ENCODE assay signal across 10 cellular contexts in genomic region chr1:12453400-12454343, GRCh38.
DNase-seq lines count a peak whose midpoint lies in the region; ATAC-seq and TF ChIP-seq lines count a peak whose summit lies in the region.
"Had no signal": no experiment of that assay in that cellular context is flagged by ENCODE, and none has a peak within 500 bp of the region (broad histone marks: within the 10 kb centered on the region; RNA-seq: fewer than 3 reads in every experiment).

No MANE protein-coding gene starts in this region.

- H3K27me3 Mint-ChIP-seq in nephron (ENCODE audit: low read depth) = no peaks in the 10 kb centered on the region

- H4K20me1 ChIP-seq in BLaER1 = no peaks in the 10 kb centered on the region

- H3K4me2 ChIP-seq in BLaER1 = peak overlapping the region; percentile 67

- H3K27me3 ChIP-seq in BLaER1 = no peaks in the 10 kb centered on the region
- no peaks in the 10 kb centered on the region for H3K27me3 ChIP-seq in RWPE2 (ENCODE audit: insufficient read depth, poor library complexity, severe bottlenecking)
- no peaks in the 10 kb centered on the region for H3K27me3 ChIP-seq in esophagus (ENCODE audit: control insufficient read depth in 1 of 2, insufficient read depth in 2 of 2, low read length in 2 of 2)

- H3K27ac ChIP-seq in BLaER1 (peak overlapping the region; percentile 76), RWPE2 (ENCODE audit: poor library complexity, severe bottlenecking) (peak overlapping the region; percentile 65), esophagus (ENCODE audit: low read depth in 2 of 2, low read length in 1 of 2) (peak overlapping the region; percentile 66 to 89)
- H3K27ac ChIP-seq: HL-60 had no signal

- WGBS in esophagus, 2 donors = 40 to 49% methylated on average over 13 of the region's 13 CpGs

- H3K4me1 ChIP-seq in BLaER1 = peaks cover 100% of the 10 kb centered on the region
- peaks cover 32% of the 10 kb centered on the region for H3K4me1 ChIP-seq in RWPE2 (ENCODE audit: insufficient read depth, poor library complexity, severe bottlenecking)
- H3K4me1 ChIP-seq in esophagus (ENCODE audit: control insufficient read depth in 2 of 2, insufficient read depth in 2 of 2, low read length in 1 of 2) = peaks cover 8 to 10% of the 10 kb centered on the region in 2 donors

- H3K4me3 Mint-ChIP-seq in nephron = no peak overlapping the region

- peaks cover 19% of the 10 kb centered on the region for H3K36me3 Mint-ChIP-seq in nephron (ENCODE audit: low read depth)

- peak overlapping the region; percentile 81 to 98 (median 86) for H3K27ac Mint-ChIP-seq in nephron

- H3K36me3 ChIP-seq in BLaER1 = peaks cover 39% of the 10 kb centered on the region
- H3K36me3 ChIP-seq in RWPE2 (ENCODE audit: low read depth) = peaks cover 9% of the 10 kb centered on the region
- H3K36me3 ChIP-seq in esophagus (ENCODE audit: control insufficient read depth in 2 of 2, insufficient read depth in 2 of 2, low read length in 1 of 2) = peaks cover 6 to 7% of the 10 kb centered on the region in 2 donors

- no peaks in the 10 kb centered on the region for H3K9me3 Mint-ChIP-seq in nephron

- H3K4me3 ChIP-seq in BLaER1 (no peak overlapping the region), RWPE2 (ENCODE audit: severe bottlenecking) (no peak overlapping the region), esophagus (ENCODE audit: low read depth in 1 of 2, low read length in 2 of 2) (no peak overlapping the region)

- H3K9ac ChIP-seq in BLaER1 = peak overlapping the region; percentile 26; the same call in 1 of the 2 replicates

- peaks cover 83% of the 10 kb centered on the region for H3K4me1 Mint-ChIP-seq in nephron

- no peak for TF ChIP-seq CTCF in RWPE2 (IDR thresholded peaks at IDR 0.05; ENCODE audit: poor library complexity, severe bottlenecking)
- no peak for TF ChIP-seq CTCF in nephron (IDR thresholded peaks at IDR 0.05; ENCODE audit: unreplicated experiment in 3 of 3)

- H3K9me3 ChIP-seq in BLaER1 (no peaks in the 10 kb centered on the region), RWPE2 (ENCODE audit: severe bottlenecking) (no peaks in the 10 kb centered on the region), esophagus (ENCODE audit: control insufficient read depth in 2 of 2, insufficient read depth in 1 of 2, low read depth in 1 of 2, low read length in 1 of 2) (no peaks in the 10 kb centered on the region)

- DNase-seq in RWPE2 (ENCODE audit: low spot score) (no peak), T1000 (lab: John Stamatoyannopoulos, UW) (no peak), NCI-H1048 (lab: John Stamatoyannopoulos, UW) (no peak), occipital lobe (lab: John Stamatoyannopoulos, UW) (no peak)
- DNase-seq: NCI-H526 had no signal

- ATAC-seq in RWPE2 (ENCODE audit: low read depth) (no peak), GM19351 (IDR thresholded peaks at IDR 0.05; ENCODE audit: unreplicated experiment) (no peak)
